In genomic region chr12:42593781-42594322, GRCh38 we compare ENCODE assay signal across 1 cellular context.
TF ChIP-seq lines count a peak whose summit lies in the region.

No MANE protein-coding gene starts in this region.

TF ChIP-seq in HepG2, 621 proteins besides CTCF, POLR2A, EP300 and RAD21:
- TF ChIP-seq BCL6 (CRISPR knock-in tag; IDR thresholded peaks at IDR 0.05): peak; percentile 91
- no peak for TF ChIP-seq ZBTB3 (CRISPR knock-in tag; IDR thresholded peaks at IDR 0.05; ENCODE audit: borderline replicate concordance, low read depth)
- TF ChIP-seq GZF1 (CRISPR knock-in tag; IDR thresholded peaks at IDR 0.05): no peak
